In the genomic region with DNA sequence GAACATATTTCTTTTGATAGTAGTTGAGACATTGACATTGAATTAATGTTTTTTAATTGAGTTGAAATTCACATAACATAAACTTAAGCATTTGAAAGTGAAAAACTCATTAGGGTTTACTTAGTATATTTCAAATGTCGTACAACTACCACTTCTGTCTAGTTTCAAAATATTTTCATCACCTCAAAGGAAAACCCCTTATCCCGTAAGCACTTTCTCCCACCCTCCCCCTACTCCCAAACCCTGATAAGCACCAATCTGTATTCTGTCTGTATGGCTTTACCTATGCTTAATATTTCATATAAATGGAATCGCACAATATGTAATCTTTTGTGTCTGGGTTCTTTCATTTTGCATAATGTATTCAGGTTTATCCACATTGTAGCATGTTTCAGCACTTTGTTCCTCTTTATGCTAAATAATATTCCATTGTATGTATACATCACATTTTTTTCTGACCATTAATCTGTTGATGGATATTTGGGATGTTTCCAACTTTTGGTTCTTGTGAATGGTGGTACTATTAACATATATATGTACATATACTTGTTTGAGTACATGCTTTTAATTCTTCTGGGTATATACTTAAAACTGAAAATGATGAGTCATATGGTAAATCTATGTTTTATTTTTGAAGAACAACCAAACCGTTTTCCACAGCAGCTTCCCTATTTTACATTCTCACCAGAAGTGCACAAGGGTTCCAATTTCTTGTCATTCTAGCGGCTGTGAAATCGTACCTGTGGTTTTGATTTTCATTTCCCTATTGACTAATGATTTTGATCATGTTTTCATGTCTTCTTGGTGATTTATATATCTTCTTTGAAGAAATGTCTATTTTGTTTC, we compare ENCODE assay signal across 11 cellular contexts. TPM values are rescaled to one million over a fixed set of nuclear protein-coding genes. Genes with fewer than 3 reads are reported as not detected.
DNase-seq lines count a peak whose midpoint lies in the region; ATAC-seq, FAIRE-seq and TF ChIP-seq lines count a peak whose summit lies in the region.
"Had no signal": no experiment of that assay in that cellular context is flagged by ENCODE, and none has a peak within 500 bp of the region (broad histone marks: within the 10 kb centered on the region; RNA-seq: fewer than 3 reads in every experiment).

No MANE protein-coding gene starts in this region.

- H3K4me3 ChIP-seq in heart right ventricle = peak overlapping the region in 1 of 10 donors; percentile 10
- H3K4me3 ChIP-seq in ovary = no peak overlapping the region
- H3K4me3 ChIP-seq in gastrocnemius medialis = no peak overlapping the region

- ATAC-seq in GM18870 (IDR thresholded peaks at IDR 0.05; ENCODE audit: unreplicated experiment) = peak; percentile 54
- peak; percentile 51 for ATAC-seq in GM21786 (IDR thresholded peaks at IDR 0.05; ENCODE audit: unreplicated experiment)
- peak; percentile 67 for ATAC-seq in HG03442 (IDR thresholded peaks at IDR 0.05; ENCODE audit: unreplicated experiment)
- no peak for ATAC-seq in heart right ventricle
- no peak for ATAC-seq in gastrocnemius medialis

- in situ Hi-C loops in gastrocnemius medialis (cut with MboI; ENCODE audit: low sequenced_read_pairs in 4 of 4) = loop anchor here in 1 of 4 donors (10.0 kb wide), 1 partner anchor 53 kb away; no protein-coding TSS in a partner anchor

- TF ChIP-seq EP300 in ovary (IDR thresholded peaks at IDR 0.05) = no peak

- no peak for DNase-seq in SHP77 (lab: John Stamatoyannopoulos, UW)
- no peak for DNase-seq in heart right ventricle
- no peak for DNase-seq in ovary
- no peak for DNase-seq in gastrocnemius medialis
- DNase-seq: activated CD4-positive, alpha-beta T cell treated with anti-CD3 and anti-CD28 coated beads for 48 hours; NCI-H774; substantia nigra had no signal

- H3K36me3 ChIP-seq in heart right ventricle (no peaks in the 10 kb centered on the region), ovary (no peaks in the 10 kb centered on the region), gastrocnemius medialis (no peaks in the 10 kb centered on the region)

- intact Hi-C loops in heart right ventricle (cut with DNase I) = no loop called here
- intact Hi-C loops in ovary (cut with DNase I) = no loop called here
- intact Hi-C loops in gastrocnemius medialis (cut with DNase I; ENCODE audit: low total_unique reads) = no loop called here

- FAIRE-seq in colon (lab: Jason Lieb, UNC) = peak; percentile 18

- H3K27ac ChIP-seq in heart right ventricle (peak overlapping the region in 1 of 10 donors; percentile 36), ovary (no peak overlapping the region), gastrocnemius medialis (no peak overlapping the region)

- 61 to 62% methylated on average over 6 of the region's 6 CpGs for WGBS in heart right ventricle, 2 donors
- 83 to 84% (median 83%) methylated on average over 6 of the region's 6 CpGs for WGBS in ovary, 3 donors

- H3K4me1 ChIP-seq in heart right ventricle (peaks cover 0 to 22% (median 0%) of the 10 kb centered on the region in 9 donors), ovary (ENCODE audit: insufficient read depth) (peaks cover 1% of the 10 kb centered on the region), gastrocnemius medialis (no peaks in the 10 kb centered on the region)

- TF ChIP-seq POLR2A in ovary (IDR thresholded peaks at IDR 0.05) (no peak), gastrocnemius medialis (IDR thresholded peaks at IDR 0.05) (no peak)

- H3K27me3 ChIP-seq in heart right ventricle = no peaks in the 10 kb centered on the region
- H3K27me3 ChIP-seq in ovary = no peaks in the 10 kb centered on the region
- no peaks in the 10 kb centered on the region for H3K27me3 ChIP-seq in gastrocnemius medialis

- no peaks in the 10 kb centered on the region for H3K9me3 ChIP-seq in heart right ventricle
- no peaks in the 10 kb centered on the region for H3K9me3 ChIP-seq in ovary
- H3K9me3 ChIP-seq in gastrocnemius medialis = no peaks in the 10 kb centered on the region

- TF ChIP-seq CTCF in heart right ventricle (IDR thresholded peaks at IDR 0.05) (no peak), ovary (IDR thresholded peaks at IDR 0.05) (no peak), gastrocnemius medialis (IDR thresholded peaks at IDR 0.05 in 4 of 5, conservative IDR thresholded peaks at IDR 0.05 in 1 of 5) (no peak)

RNA-seq across cellular contexts. Expression of a gene that starts 6.3 kb away (rescaled TPM):
- total RNA-seq in heart right ventricle (10 to 100 TPM; 17.6 to 29.3 (median 24.2) TPM), ovary (10 to 100 TPM; 24.4 to 44.3 (median 35.3) TPM), gastrocnemius medialis (10 to 100 TPM; 18.1 to 22.0 (median 19.7) TPM)
- polyA plus RNA-seq in heart right ventricle (10 to 100 TPM; 11.9 to 24.0 TPM), ovary (10 to 100 TPM; 35.7 to 50.1 TPM)

Comparison
In these comparisons a context has a peak if more than half of its experiments do, and no peak if none do; other contexts are left out.
1. ATAC-seq: peak in GM18870 (single experiment), GM21786 (single experiment) and HG03442 (single experiment); none in heart right ventricle (0 of 8) and gastrocnemius medialis (0 of 2).